In the genomic region with DNA sequence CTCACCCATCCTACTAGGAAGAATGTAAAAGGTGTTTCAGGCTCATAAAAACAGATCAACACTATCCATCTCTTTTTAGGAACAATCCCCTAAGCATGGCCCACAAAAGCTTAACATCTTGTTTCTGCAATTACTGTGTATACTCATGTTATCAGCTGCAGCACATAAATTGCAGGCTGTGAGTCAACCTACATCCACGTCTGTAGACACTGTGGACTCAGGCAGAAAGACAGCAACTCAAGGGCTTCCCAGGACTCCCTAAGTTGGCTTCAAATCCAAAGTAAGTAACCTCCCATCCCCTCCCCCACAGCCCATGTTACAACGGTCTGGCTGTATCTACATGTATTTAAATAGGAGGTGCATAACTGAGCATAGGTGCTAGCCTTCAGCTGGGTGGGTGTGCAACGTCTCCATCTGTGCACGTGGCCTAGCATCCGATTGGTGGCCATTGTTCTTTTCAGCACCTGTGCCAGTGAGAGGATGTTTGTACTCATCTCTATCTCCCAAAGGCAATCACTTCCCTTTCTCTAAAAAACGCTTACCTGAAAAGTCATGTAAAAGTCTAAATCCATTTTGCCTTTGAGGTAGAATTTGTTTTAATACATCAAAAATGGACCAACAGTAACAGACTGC, we compare ENCODE assay signal across 13 cellular contexts. TPM values are rescaled to one million over a fixed set of nuclear protein-coding genes. Genes with fewer than 3 reads are reported as not detected.
DNase-seq lines count a peak whose midpoint lies in the region; ATAC-seq and TF ChIP-seq lines count a peak whose summit lies in the region.
"Had no signal": no experiment of that assay in that cellular context is flagged by ENCODE, and none has a peak within 500 bp of the region (broad histone marks: within the 10 kb centered on the region; RNA-seq: fewer than 3 reads in every experiment).

No MANE protein-coding gene starts in this region.

- no peak for DNase-seq in CD4-positive, alpha-beta T cell
- DNase-seq in GM23248 (peak; percentile 7), kidney tubule cell (ENCODE audit: low spot score) (peak; percentile 57), UCSD-AML1 (lab: John Stamatoyannopoulos, UW; ENCODE audit: unreplicated experiment) (no peak), DMS153 treated with DMSO at 0.1 percent for 48 hours (lab: John Stamatoyannopoulos, UW; ENCODE audit: unreplicated experiment) (no peak), T-helper 9 cell (no peak), HuH-7 (ENCODE audit: low spot score) (no peak)
- DNase-seq in activated T-helper 1 cell treated with anti-CD3 and anti-CD28 coated beads, Interleukin-12 subunit alpha, Interleukin-12 subunit beta, Interleukin-2, Interleukin-4 antibody, amounts not matched to agents 30 ng/mL and 10 ng/mL and 1 ng/mL, durations not matched to agents 14 hours and 24 hours and 36 hours (ENCODE audit: low spot score) = no peak
- DNase-seq: activated T-cell treated with anti-CD3 and anti-CD28 coated beads, Interleukin-2, amount 50 U/mL, for 4 hours; hippocampal formation; KBM-7; left ventricle myocardium superior; NCI-H187 had no signal

- H3K9me2 ChIP-seq in GM23248 (ENCODE audit: insufficient read depth) = no peaks in the 10 kb centered on the region

- H3K4me3 Mint-ChIP-seq in CD4-positive, alpha-beta T cell = peak overlapping the region; percentile 46
- H3K4me3 Mint-ChIP-seq in activated T-helper 1 cell treated with anti-CD3 and anti-CD28 coated beads, Interleukin-12 subunit alpha, Interleukin-12 subunit beta, Interleukin-2, Interleukin-4 antibody, amounts not matched to agents 30 ng/mL and 10 ng/mL and 1 ng/mL, durations not matched to agents 14 hours and 24 hours and 36 hours = peak overlapping the region; percentile 13
- H3K4me3 Mint-ChIP-seq: activated T-cell treated with anti-CD3 and anti-CD28 coated beads, Interleukin-2, amount 50 U/mL, for 4 hours had no signal

- in situ Hi-C loops in GM23248 (cut with MboI) = no loop called here

- no peak for ATAC-seq in CD4-positive, alpha-beta T cell (ENCODE audit: poor library complexity)
- ATAC-seq: activated T-cell treated with anti-CD3 and anti-CD28 coated beads, Interleukin-2, amount 50 U/mL, for 4 hours; left ventricle myocardium superior had no signal

- no peaks in the 10 kb centered on the region for H4K20me1 ChIP-seq in GM23248 (ENCODE audit: insufficient read depth)

- H2AFZ ChIP-seq in GM23248 = no peak overlapping the region

- no peaks in the 10 kb centered on the region for H3F3A ChIP-seq in GM23248 (ENCODE audit: insufficient read depth)

- no peaks in the 10 kb centered on the region for H3K9me3 Mint-ChIP-seq in CD4-positive, alpha-beta T cell
- H3K9me3 Mint-ChIP-seq in activated T-helper 1 cell treated with anti-CD3 and anti-CD28 coated beads, Interleukin-12 subunit alpha, Interleukin-12 subunit beta, Interleukin-2, Interleukin-4 antibody, amounts not matched to agents 30 ng/mL and 10 ng/mL and 1 ng/mL, durations not matched to agents 14 hours and 24 hours and 36 hours = no peaks in the 10 kb centered on the region
- H3K9me3 Mint-ChIP-seq: activated T-cell treated with anti-CD3 and anti-CD28 coated beads, Interleukin-2, amount 50 U/mL, for 4 hours had no signal

- peak overlapping the region; percentile 18 for H3K27ac ChIP-seq in CD4-positive, alpha-beta T cell (ENCODE audit: low read depth, low read length)
- no peak overlapping the region for H3K27ac ChIP-seq in GM23248

- no peak overlapping the region for H3K4me2 ChIP-seq in GM23248 (ENCODE audit: unreplicated experiment)

- H3K9ac ChIP-seq in GM23248 = no peak overlapping the region

- POLR2A ChIA-PET in CD4-positive, alpha-beta T cell (lab: Charles Lee) = interaction anchor here (1.0 to 2.2 kb wide), 3 partner anchors 8 to 31 kb away, joined by 3 to 7 read pairs (median 4); no protein-coding TSS in a partner anchor

- no peak for TF ChIP-seq CTCF in CD4-positive, alpha-beta T cell (IDR thresholded peaks at IDR 0.05)

- no peaks in the 10 kb centered on the region for H3K9me3 ChIP-seq in CD4-positive, alpha-beta T cell (ENCODE audit: control insufficient read depth, low read length)
- no peaks in the 10 kb centered on the region for H3K9me3 ChIP-seq in GM23248 (ENCODE audit: low read depth)

- peaks cover 7% of the 10 kb centered on the region for H3K79me2 ChIP-seq in GM23248 (ENCODE audit: insufficient read depth)

- no peak overlapping the region for H3K4me3 ChIP-seq in GM23248

- H3K27me3 Mint-ChIP-seq in CD4-positive, alpha-beta T cell = no peaks in the 10 kb centered on the region
- H3K27me3 Mint-ChIP-seq in activated T-helper 1 cell treated with anti-CD3 and anti-CD28 coated beads, Interleukin-12 subunit alpha, Interleukin-12 subunit beta, Interleukin-2, Interleukin-4 antibody, amounts not matched to agents 30 ng/mL and 10 ng/mL and 1 ng/mL, durations not matched to agents 14 hours and 24 hours and 36 hours (ENCODE audit: insufficient read depth) = no peaks in the 10 kb centered on the region

- intact Hi-C loops in CD4-positive, alpha-beta T cell (cut with DNase I, micrococcal nuclease) = loop anchor here in 1 of 2 experiments (2.0 kb wide), 1 partner anchor 27 kb away; no protein-coding TSS in a partner anchor
- intact Hi-C loops in activated T-helper 1 cell treated with anti-CD3 and anti-CD28 coated beads, Interleukin-12 subunit alpha, Interleukin-12 subunit beta, Interleukin-2, Interleukin-4 antibody, amounts not matched to agents 30 ng/mL and 10 ng/mL and 1 ng/mL, durations not matched to agents 14 hours and 24 hours and 36 hours (cut with micrococcal nuclease) = loop anchor here (5.0 kb wide), 1 partner anchor 37 kb away; no protein-coding TSS in a partner anchor

- H3K4me1 ChIP-seq in GM23248 (ENCODE audit: insufficient read depth) = no peaks in the 10 kb centered on the region

- H3K4me1 Mint-ChIP-seq in CD4-positive, alpha-beta T cell (ENCODE audit: low read depth) = peaks cover 99% of the 10 kb centered on the region
- peaks cover 72% of the 10 kb centered on the region for H3K4me1 Mint-ChIP-seq in activated T-helper 1 cell treated with anti-CD3 and anti-CD28 coated beads, Interleukin-12 subunit alpha, Interleukin-12 subunit beta, Interleukin-2, Interleukin-4 antibody, amounts not matched to agents 30 ng/mL and 10 ng/mL and 1 ng/mL, durations not matched to agents 14 hours and 24 hours and 36 hours (ENCODE audit: low read depth)

- H3K36me3 ChIP-seq in GM23248 (ENCODE audit: low read depth) = no peaks in the 10 kb centered on the region

- no peaks in the 10 kb centered on the region for H3K27me3 ChIP-seq in CD4-positive, alpha-beta T cell (ENCODE audit: control insufficient read depth, insufficient read depth, low read length)
- H3K27me3 ChIP-seq in GM23248 (replicated peaks; ENCODE audit: insufficient read depth) = no peaks in the 10 kb centered on the region

- CTCF ChIA-PET in CD4-positive, alpha-beta T cell (lab: Charles Lee) = interaction anchor here (1.0 kb wide), 1 partner anchor 27 kb away, joined by 3 read pairs; no protein-coding TSS in a partner anchor

- peak overlapping the region; percentile 95 for H3K27ac Mint-ChIP-seq in CD4-positive, alpha-beta T cell
- no peak overlapping the region for H3K27ac Mint-ChIP-seq in activated T-helper 1 cell treated with anti-CD3 and anti-CD28 coated beads, Interleukin-12 subunit alpha, Interleukin-12 subunit beta, Interleukin-2, Interleukin-4 antibody, amounts not matched to agents 30 ng/mL and 10 ng/mL and 1 ng/mL, durations not matched to agents 14 hours and 24 hours and 36 hours

- peaks cover 25% of the 10 kb centered on the region for H3K36me3 Mint-ChIP-seq in CD4-positive, alpha-beta T cell (ENCODE audit: low read depth)
- H3K36me3 Mint-ChIP-seq in activated T-helper 1 cell treated with anti-CD3 and anti-CD28 coated beads, Interleukin-12 subunit alpha, Interleukin-12 subunit beta, Interleukin-2, Interleukin-4 antibody, amounts not matched to agents 30 ng/mL and 10 ng/mL and 1 ng/mL, durations not matched to agents 14 hours and 24 hours and 36 hours (ENCODE audit: low read depth) = peaks cover 27% of the 10 kb centered on the region

- WGBS in GM23248 (ENCODE audit: low coverage in 1 of 2, low lambda C conversion rate in 2 of 2, missing lambda C conversion rate in 2 of 2), 2 experiments = 58 to 65% methylated on average over 6 of the region's 6 CpGs

RNA-seq across cellular contexts. Expression of a gene that starts 30.0 kb away (rescaled TPM):
- 10 to 100 TPM; 59.3 to 67.1 TPM for total RNA-seq in CD4-positive, alpha-beta T cell
- total RNA-seq in GM23248 (2014; rRNA removed; shearing (Covaris generic)) = 29.6 and 35.8 TPM in 2 replicates
- polyA plus RNA-seq in GM23248 (2016; fragmentation: Nextera tagmentation; extraction: Ambion mirVana) = 57.5 TPM in 2 replicates
- total RNA-seq in activated T-helper 1 cell treated with anti-CD3 and anti-CD28 coated beads, Interleukin-12 subunit alpha, Interleukin-12 subunit beta, Interleukin-2, Interleukin-4 antibody, amounts not matched to agents 30 ng/mL and 10 ng/mL and 1 ng/mL, durations not matched to agents 14 hours and 24 hours and 36 hours = 36.7 TPM in 2 replicates

Comparison
In these comparisons a context has a peak if more than half of its experiments do, and no peak if none do; other contexts are left out.
1. DNase-seq: peak in GM23248 (single experiment) and kidney tubule cell (single experiment); none in CD4-positive, alpha-beta T cell (0 of 10), activated T-helper 1 cell treated with anti-CD3 and anti-CD28 coated beads, Interleukin-12 subunit alpha, Interleukin-12 subunit beta, Interleukin-2, Interleukin-4 antibody, amounts not matched to agents 30 ng/mL and 10 ng/mL and 1 ng/mL, durations not matched to agents 14 hours and 24 hours and 36 hours (single experiment), UCSD-AML1 (single experiment), DMS153 treated with DMSO at 0.1 percent for 48 hours (single experiment), T-helper 9 cell (single experiment) and HuH-7 (single experiment).